ENCODE assay signal across 17 cellular contexts in the genomic region with DNA sequence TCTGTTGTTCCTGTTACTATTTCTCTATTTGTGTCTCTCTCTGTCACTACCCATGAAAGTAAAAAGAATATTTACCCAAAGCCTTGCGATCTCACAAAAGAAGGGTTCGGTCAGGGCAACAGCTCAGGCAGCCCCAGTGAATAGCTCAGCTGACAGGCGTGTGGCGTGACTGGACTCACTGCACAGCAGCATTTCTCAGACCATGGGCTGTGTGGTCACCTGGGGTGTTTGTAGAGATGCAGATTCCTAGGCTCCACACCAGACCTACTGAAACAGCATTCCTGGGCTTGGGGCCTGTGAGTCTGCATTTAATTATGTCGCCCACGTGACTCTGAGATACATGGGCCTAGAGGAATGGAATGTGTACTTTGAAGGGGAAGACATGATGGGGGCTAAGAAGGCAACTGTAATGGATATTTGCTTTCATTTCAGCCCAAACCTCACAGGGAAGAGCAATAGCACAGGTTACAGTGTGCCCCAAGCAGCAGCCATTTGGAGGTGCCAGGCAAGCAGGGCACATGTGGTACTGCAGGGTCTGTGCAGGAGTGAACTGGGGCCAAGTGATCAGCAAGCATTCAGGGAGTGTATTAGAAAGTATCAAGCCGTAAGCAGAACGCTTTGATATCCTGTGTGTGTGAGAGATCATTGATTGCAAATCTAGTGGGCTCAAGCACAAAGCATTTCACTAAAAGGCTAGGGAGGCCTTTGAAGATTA.
DNase-seq lines count a peak whose midpoint lies in the region; ATAC-seq and TF ChIP-seq lines count a peak whose summit lies in the region.
"Had no signal": no experiment of that assay in that cellular context is flagged by ENCODE, and none has a peak within 500 bp of the region (broad histone marks: within the 10 kb centered on the region; RNA-seq: fewer than 3 reads in every experiment).

No MANE protein-coding gene starts in this region.

- no peaks in the 10 kb centered on the region for H4K20me1 ChIP-seq in mammary epithelial cell (ENCODE audit: insufficient read depth, low read length)

- H3K36me3 ChIP-seq in mammary epithelial cell (ENCODE audit: insufficient read depth, low read length) (no peaks in the 10 kb centered on the region), mesodermal cell (ENCODE audit: control insufficient read depth, insufficient read depth, low read length) (no peaks in the 10 kb centered on the region), thoracic aorta (no peaks in the 10 kb centered on the region)
- H3K36me3 ChIP-seq: ovary, stomach had no signal

- no peaks in the 10 kb centered on the region for H3K27me3 Mint-ChIP-seq in MCF 10A (ENCODE audit: insufficient read depth, unreplicated experiment)
- H3K27me3 Mint-ChIP-seq in chondrocyte (ENCODE audit: low read depth), result no peaks in the 10 kb centered on the region

- H3K4me1 ChIP-seq in mammary epithelial cell (ENCODE audit: insufficient read depth, low read length) (no peaks in the 10 kb centered on the region), mesodermal cell (ENCODE audit: control insufficient read depth, insufficient read depth, low read length, poor library complexity, severe bottlenecking) (peaks cover 33% of the 10 kb centered on the region), thoracic aorta (ENCODE audit: control insufficient read depth in 1 of 2, low read depth in 2 of 2) (peaks cover 18 to 52% of the 10 kb centered on the region in 2 donors)

- H3K9me3 Mint-ChIP-seq in MCF 10A (ENCODE audit: unreplicated experiment) (no peaks in the 10 kb centered on the region), chondrocyte (ENCODE audit: low read depth) (no peaks in the 10 kb centered on the region)

- BruUV-seq in MCF 10A (replicated peaks; lab: Mats Ljungman, UMichigan), result no TSS peak
- BruUV-seq in mammary epithelial cell (replicated peaks; lab: Mats Ljungman, UMichigan), result no TSS peak

- 91% methylated on average over 8 of the region's 8 CpGs for WGBS in mammary epithelial cell (ENCODE audit: low coverage, missing lambda C conversion rate)
- WGBS in mesodermal cell (ENCODE audit: insufficient coverage in 2 of 2), 2 experiments, result 87 to 92% methylated on average over 4 to 6 of the region's 8 CpGs

- intact Hi-C loops in MCF 10A (cut with micrococcal nuclease), result no loop called here
- intact Hi-C loops in mammary epithelial cell (cut with micrococcal nuclease), result no loop called here

- H3K4me2 ChIP-seq in mammary epithelial cell (ENCODE audit: insufficient read depth, low read depth, low read length), result no peak overlapping the region

- H3K9ac ChIP-seq in mammary epithelial cell (ENCODE audit: insufficient read depth, low read length), result no peak overlapping the region

- H3K79me2 ChIP-seq in mammary epithelial cell (ENCODE audit: insufficient read depth, low read length), result no peaks in the 10 kb centered on the region

- H3K9me3 ChIP-seq in mammary epithelial cell (replicated peaks; ENCODE audit: insufficient read depth, low read length), result no peaks in the 10 kb centered on the region
- no peaks in the 10 kb centered on the region for H3K9me3 ChIP-seq in mesodermal cell (ENCODE audit: control insufficient read depth, low read length)
- H3K9me3 ChIP-seq in thoracic aorta, result no peaks in the 10 kb centered on the region
- H3K9me3 ChIP-seq: ovary, stomach had no signal

- H3K27ac Mint-ChIP-seq in MCF 10A (ENCODE audit: low read depth, unreplicated experiment) (peak overlapping the region; percentile 72), chondrocyte (ENCODE audit: unreplicated experiment) (peak overlapping the region; percentile 92)
- H3K27ac Mint-ChIP-seq: CD4-positive, CD25-positive, alpha-beta regulatory T cell had no signal

- no peak overlapping the region for H3K27ac ChIP-seq in mammary epithelial cell (ENCODE audit: insufficient read depth, low read depth, low read length)
- peak overlapping the region; percentile 78 for H3K27ac ChIP-seq in mesodermal cell (ENCODE audit: low read depth, low read length, severe bottlenecking)
- H3K27ac ChIP-seq in thoracic aorta, result peak overlapping the region; percentile 28 to 57

- H3K27me3 ChIP-seq in mammary epithelial cell (ENCODE audit: insufficient read depth, low read length), result no peaks in the 10 kb centered on the region
- H3K27me3 ChIP-seq in thoracic aorta (replicated peaks; ENCODE audit: insufficient read depth), result no peaks in the 10 kb centered on the region
- H3K27me3 ChIP-seq: ovary, stomach had no signal

- CTCF ChIA-PET in MCF 10A (lab: Yijun Ruan, JAX) (interaction anchor here (0.5 kb wide), 1 partner anchor 171 kb away, joined by 3 read pairs; no protein-coding TSS in a partner anchor), mammary epithelial cell (lab: Charles Lee; ENCODE audit: low non-redundant PET) (no interaction called here)

- no peak overlapping the region for H2AFZ ChIP-seq in mammary epithelial cell (ENCODE audit: low read depth, low read length)

- H3K36me3 Mint-ChIP-seq in MCF 10A (ENCODE audit: insufficient read depth, unreplicated experiment) (no peaks in the 10 kb centered on the region), chondrocyte (ENCODE audit: low read depth) (no peaks in the 10 kb centered on the region)
- H3K36me3 Mint-ChIP-seq: CD4-positive, CD25-positive, alpha-beta regulatory T cell had no signal

- in situ Hi-C loops in mammary epithelial cell (cut with MboI; ENCODE audit: low sequenced_read_pairs in 2 of 2), result no loop called here

- peaks cover 14% of the 10 kb centered on the region for H3K4me1 Mint-ChIP-seq in MCF 10A (ENCODE audit: insufficient read depth, unreplicated experiment)
- H3K4me1 Mint-ChIP-seq in chondrocyte (ENCODE audit: low read depth), result peaks cover 52% of the 10 kb centered on the region

- no peak for DNase-seq in MCF 10A (ENCODE audit: unreplicated experiment)
- DNase-seq in mammary epithelial cell, result no peak
- DNase-seq in chondrocyte (ENCODE audit: low spot score), result no peak
- no peak for DNase-seq in thoracic aorta (ENCODE audit: low spot score)
- no peak for DNase-seq in hepatic stellate cell (ENCODE audit: low spot score)
- no peak for DNase-seq in NCI-H187 treated with DMSO at 0.1 percent for 48 hours (lab: John Stamatoyannopoulos, UW)
- DNase-seq: 8988T; activated effector memory CD4-positive, alpha-beta T cell treated with anti-CD3 and anti-CD28 coated beads, Interleukin-2, amount 50 U/mL, for 16 hours; CD4-positive, CD25-positive, alpha-beta regulatory T cell; effector memory CD4-positive, alpha-beta T cell; NCI-H446 treated with DMSO at 0.1 percent for 48 hours; OCI-M1; ovary; stomach had no signal

- TF ChIP-seq CTCF in MCF 10A (IDR thresholded peaks at IDR 0.05; ENCODE audit: unreplicated experiment), result no peak
- TF ChIP-seq CTCF in mammary epithelial cell (conservative IDR thresholded peaks at IDR 0.05 in 1 of 2, IDR thresholded peaks at IDR 0.05 in 1 of 2; ENCODE audit: extremely low read depth in 1 of 2, insufficient read depth in 1 of 2, low read depth in 1 of 2, low read length in 2 of 2), result no peak
- TF ChIP-seq CTCF in chondrocyte (IDR thresholded peaks at IDR 0.05), result no peak
- TF ChIP-seq CTCF in thoracic aorta (IDR thresholded peaks at IDR 0.05), result no peak

- ATAC-seq in thoracic aorta (ENCODE audit: insufficient number of reproducible peaks, low FRiP score, low read depth) (no peak), GM19328 (IDR thresholded peaks at IDR 0.05; ENCODE audit: unreplicated experiment) (no peak)
- ATAC-seq: K562 had no signal

- dilution Hi-C loops in mammary epithelial cell (cut with HindIII; ENCODE audit: low sequenced_read_pairs), result no loop called here

- H3K4me3 ChIP-seq in mammary epithelial cell (replicated peaks in 1 of 3; ENCODE audit: insufficient read depth in 1 of 3, low read depth in 2 of 3, low read length in 3 of 3), result no peak overlapping the region
- no peak overlapping the region for H3K4me3 ChIP-seq in mesodermal cell (ENCODE audit: extremely low read depth, insufficient read depth, low read length, poor library complexity, severe bottlenecking)
- no peak overlapping the region for H3K4me3 ChIP-seq in thoracic aorta
- H3K4me3 ChIP-seq: K562, ovary, stomach had no signal

- POLR2A ChIA-PET in MCF 10A (lab: Yijun Ruan, JAX), result interaction anchor here (0.6 to 1.1 kb wide), 2 partner anchors 40 to 1454 kb away, joined by 3 read pairs; no protein-coding TSS in a partner anchor

- H3K4me3 Mint-ChIP-seq in MCF 10A (ENCODE audit: unreplicated experiment) (no peak overlapping the region), chondrocyte (ENCODE audit: unreplicated experiment) (no peak overlapping the region)
- H3K4me3 Mint-ChIP-seq: CD4-positive, CD25-positive, alpha-beta regulatory T cell had no signal
